15 cellular contexts compared by ENCODE assay signal in the genomic region with DNA sequence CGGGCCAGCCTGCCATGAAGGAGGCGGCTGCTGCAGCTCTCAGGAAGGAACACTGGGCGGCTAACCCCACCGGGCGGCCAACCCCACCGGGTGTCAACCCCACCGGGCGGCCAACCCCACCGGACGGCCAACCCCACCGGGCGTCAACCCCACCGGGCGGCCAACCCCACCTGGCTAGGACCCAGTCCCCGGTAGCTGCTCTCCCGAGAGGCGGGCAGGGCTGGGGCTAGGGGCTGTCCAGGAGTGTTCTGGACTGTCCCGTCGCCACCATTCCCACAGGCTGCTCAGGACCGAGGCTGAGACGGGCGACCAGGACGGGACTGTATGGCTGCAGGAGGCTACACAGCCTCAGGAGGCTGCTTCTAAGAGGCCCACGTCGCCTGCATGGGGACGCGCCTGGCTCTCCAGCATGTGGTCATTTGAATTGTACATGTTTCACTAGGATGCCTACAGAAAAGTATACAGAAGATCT.
DNase-seq lines count a peak whose midpoint lies in the region; ATAC-seq and TF ChIP-seq lines count a peak whose summit lies in the region.
"Had no signal": no experiment of that assay in that cellular context is flagged by ENCODE, and none has a peak within 500 bp of the region (broad histone marks: within the 10 kb centered on the region; RNA-seq: fewer than 3 reads in every experiment).

No MANE protein-coding gene starts in this region.

- no peaks in the 10 kb centered on the region for H4K20me1 ChIP-seq in osteoblast (ENCODE audit: insufficient read depth, low read length)

- H3K27ac ChIP-seq in esophagus squamous epithelium: peak overlapping the region in 3 of 4 donors; percentile 10 to 63 (median 42)
- H3K27ac ChIP-seq in osteoblast (ENCODE audit: low read depth, low read length): no peak overlapping the region

- H3K27me3 Mint-ChIP-seq in stimulated activated naive CD8-positive, alpha-beta T cell treated with anti-CD3 and anti-CD28 coated beads, Interleukin-15, amount 100 ng/mL, for 72 hours: no peaks in the 10 kb centered on the region
- H3K27me3 Mint-ChIP-seq: activated naive CD4-positive, alpha-beta T cell treated with anti-CD3 and anti-CD28 coated beads, Interleukin-2, amount 50 U/mL, for 24 hours had no signal

- intact Hi-C loops in esophagus squamous epithelium (cut with DNase I): no loop called here

- peaks cover 7 to 19% (median 15%) of the 10 kb centered on the region in 3 donors for H3K4me1 ChIP-seq in esophagus squamous epithelium
- no peaks in the 10 kb centered on the region for H3K4me1 ChIP-seq in osteoblast (ENCODE audit: insufficient read depth, low read length)

- ATAC-seq in stimulated activated naive CD8-positive, alpha-beta T cell treated with anti-CD3 and anti-CD28 coated beads, Interleukin-15, amount 100 ng/mL, for 72 hours: peak; percentile 62
- no peak for ATAC-seq in stimulated activated naive CD8-positive, alpha-beta T cell treated with anti-CD3 and anti-CD28 coated beads, Interleukin-15, Interleukin-2, amounts not matched to agents 100 U/mL and 50 U/mL, for 24 hours
- ATAC-seq in GM18868 (IDR thresholded peaks at IDR 0.05; ENCODE audit: unreplicated experiment) (no peak), omental fat pad (ENCODE audit: low FRiP score) (no peak)
- no peak for ATAC-seq in activated CD4-positive, CD25-positive, alpha-beta regulatory T cell treated with anti-CD3 and anti-CD28 coated beads, Interleukin-2, amount 50 U/mL, for 24 hours
- ATAC-seq: naive thymus-derived CD8-positive, alpha-beta T cell had no signal

- no peak for TF ChIP-seq CTCF in esophagus squamous epithelium (IDR thresholded peaks at IDR 0.05)
- no peak for TF ChIP-seq CTCF in osteoblast (IDR thresholded peaks at IDR 0.05; ENCODE audit: extremely low read depth, low read depth, low read length)
- no peak for TF ChIP-seq CTCF in omental fat pad (IDR thresholded peaks at IDR 0.05)

- H3K36me3 ChIP-seq in esophagus squamous epithelium: no peaks in the 10 kb centered on the region
- no peaks in the 10 kb centered on the region for H3K36me3 ChIP-seq in osteoblast (ENCODE audit: insufficient read depth, low read length)

- DNase-seq in stimulated activated naive CD8-positive, alpha-beta T cell treated with anti-CD3 and anti-CD28 coated beads, Interleukin-15, amount 100 ng/mL, for 72 hours: no peak
- DNase-seq in stimulated activated naive CD8-positive, alpha-beta T cell treated with anti-CD3 and anti-CD28 coated beads, Interleukin-15, Interleukin-2, amounts not matched to agents 100 U/mL and 50 U/mL, for 24 hours: no peak
- DNase-seq in esophagus squamous epithelium (lab: John Stamatoyannopoulos, UW) (no peak), osteoblast (ENCODE audit: insufficient read length, low spot score, missing footprints) (peak; percentile 43), kidney tubule cell (ENCODE audit: low spot score) (no peak), omental fat pad (ENCODE audit: low spot score) (no peak)
- DNase-seq: activated CD8-positive, alpha-beta memory T cell treated with anti-CD3 and anti-CD28 coated beads for 24 hours; activated T-cell treated with anti-CD3 and anti-CD28 coated beads, Interleukin-2, amount 50 U/mL, for 48 hours; mesenchymal stem cell; stimulated activated CD4-positive, alpha-beta T cell treated with anti-CD3 and anti-CD28 coated beads, Interleukin-4, amount 100 ng/mL, for 24 hours had no signal

- no peak for TF ChIP-seq POLR2A in esophagus squamous epithelium (IDR thresholded peaks at IDR 0.05)

- no peaks in the 10 kb centered on the region for H3K4me1 Mint-ChIP-seq in stimulated activated naive CD8-positive, alpha-beta T cell treated with anti-CD3 and anti-CD28 coated beads, Interleukin-15, amount 100 ng/mL, for 72 hours
- H3K4me1 Mint-ChIP-seq: CD14-positive monocyte had no signal

- H3K9me3 Mint-ChIP-seq in stimulated activated naive CD8-positive, alpha-beta T cell treated with anti-CD3 and anti-CD28 coated beads, Interleukin-15, amount 100 ng/mL, for 72 hours: no peaks in the 10 kb centered on the region
- H3K9me3 Mint-ChIP-seq: activated naive CD4-positive, alpha-beta T cell treated with anti-CD3 and anti-CD28 coated beads, Interleukin-2, amount 50 U/mL, for 24 hours; naive thymus-derived CD8-positive, alpha-beta T cell had no signal

- H3K27me3 ChIP-seq in esophagus squamous epithelium (peaks cover 0 to 6% (median 0%) of the 10 kb centered on the region in 4 donors), osteoblast (ENCODE audit: insufficient read depth, low read length) (no peaks in the 10 kb centered on the region)

- H3K79me2 ChIP-seq in osteoblast (ENCODE audit: insufficient read depth, low read length): no peaks in the 10 kb centered on the region

- H3K27ac Mint-ChIP-seq in stimulated activated naive CD8-positive, alpha-beta T cell treated with anti-CD3 and anti-CD28 coated beads, Interleukin-15, amount 100 ng/mL, for 72 hours: no peak overlapping the region
- H3K27ac Mint-ChIP-seq: activated naive CD4-positive, alpha-beta T cell treated with anti-CD3 and anti-CD28 coated beads, Interleukin-2, amount 50 U/mL, for 24 hours; CD14-positive monocyte; naive thymus-derived CD8-positive, alpha-beta T cell had no signal

- no peak overlapping the region for H2AFZ ChIP-seq in osteoblast (ENCODE audit: low read length)

- H3K4me3 ChIP-seq in esophagus squamous epithelium (peak overlapping the region in 1 of 4 donors; percentile 5), osteoblast (ENCODE audit: insufficient read depth, low read length) (no peak overlapping the region)

- WGBS in esophagus squamous epithelium, 2 donors: 81 to 89% methylated on average over 8 to 12 of the region's 27 CpGs

- H3K9me3 ChIP-seq in esophagus squamous epithelium (no peaks in the 10 kb centered on the region), osteoblast (ENCODE audit: low read depth, low read length) (no peaks in the 10 kb centered on the region)

- H3K4me3 Mint-ChIP-seq in stimulated activated naive CD8-positive, alpha-beta T cell treated with anti-CD3 and anti-CD28 coated beads, Interleukin-15, amount 100 ng/mL, for 72 hours: no peak overlapping the region
- H3K4me3 Mint-ChIP-seq: activated naive CD4-positive, alpha-beta T cell treated with anti-CD3 and anti-CD28 coated beads, Interleukin-2, amount 50 U/mL, for 24 hours; CD14-positive monocyte; naive thymus-derived CD8-positive, alpha-beta T cell had no signal

- no peak overlapping the region for H3K4me2 ChIP-seq in osteoblast (ENCODE audit: insufficient read depth, low read length)
